ENCODE assay signal across 15 cellular contexts in the genomic region with DNA sequence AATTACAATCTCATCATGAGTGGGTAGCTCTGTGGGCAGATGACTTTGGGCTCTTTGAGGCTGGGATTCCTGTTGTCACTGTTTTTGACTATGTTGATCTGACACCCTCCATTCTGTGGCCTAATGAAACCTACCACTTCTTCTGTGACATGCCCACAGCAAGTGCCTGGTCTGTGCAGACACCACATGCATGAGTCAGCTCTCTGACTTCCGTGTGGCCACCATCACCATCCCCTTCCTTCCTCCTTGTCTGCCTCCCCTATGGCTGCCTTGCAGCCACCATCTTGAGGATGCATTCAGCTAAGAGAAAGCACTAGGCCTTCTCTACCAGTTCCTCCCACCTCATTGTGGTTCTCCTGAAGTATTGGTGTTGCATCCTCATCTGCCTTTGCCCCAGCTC. TPM values are rescaled to one million over a fixed set of nuclear protein-coding genes. Genes with fewer than 3 reads are reported as not detected.
DNase-seq lines count a peak whose midpoint lies in the region; ATAC-seq and TF ChIP-seq lines count a peak whose summit lies in the region.
"Had no signal": no experiment of that assay in that cellular context is flagged by ENCODE, and none has a peak within 500 bp of the region (broad histone marks: within the 10 kb centered on the region; RNA-seq: fewer than 3 reads in every experiment).

No MANE protein-coding gene starts in this region.

- H3K4me3 ChIP-seq in right atrium auricular region (no peak overlapping the region), epithelial cell of esophagus (ENCODE audit: low read length) (no peak overlapping the region), upper lobe of right lung (no peak overlapping the region)
- H3K4me3 ChIP-seq: GM23248, prostate gland had no signal

- H3K4me1 ChIP-seq in right atrium auricular region (no peaks in the 10 kb centered on the region), upper lobe of right lung (no peaks in the 10 kb centered on the region)
- H3K4me1 ChIP-seq: prostate gland had no signal

- H3K9me3 ChIP-seq in right atrium auricular region (no peaks in the 10 kb centered on the region), upper lobe of right lung (no peaks in the 10 kb centered on the region)
- H3K9me3 ChIP-seq: prostate gland had no signal

- no peaks in the 10 kb centered on the region for H3K36me3 ChIP-seq in right atrium auricular region
- H3K36me3 ChIP-seq in upper lobe of right lung, result no peaks in the 10 kb centered on the region
- H3K36me3 ChIP-seq: prostate gland had no signal

- intact Hi-C loops in cardiac septum (cut with DNase I) (no loop called here), upper lobe of right lung (cut with DNase I) (no loop called here), posterior vena cava (cut with DNase I) (no loop called here)

- no peaks in the 10 kb centered on the region for H3K27me3 ChIP-seq in right atrium auricular region
- no peaks in the 10 kb centered on the region for H3K27me3 ChIP-seq in upper lobe of right lung

- ATAC-seq in upper lobe of right lung, result peak; percentile 83
- ATAC-seq in HG03280 (IDR thresholded peaks at IDR 0.05; ENCODE audit: unreplicated experiment), result no peak
- no peak for ATAC-seq in HG02798 (IDR thresholded peaks at IDR 0.05; ENCODE audit: poor library complexity, unreplicated experiment)

- TF ChIP-seq CTCF in right atrium auricular region (IDR thresholded peaks at IDR 0.05) (no peak), epithelial cell of esophagus (IDR thresholded peaks at IDR 0.05; ENCODE audit: insufficient read depth, low read depth, low read length, missing control alignments) (no peak), upper lobe of right lung (IDR thresholded peaks at IDR 0.05) (no peak)

- DNase-seq in cardiac septum (ENCODE audit: low spot score), result peak; percentile 87
- DNase-seq in right atrium auricular region (ENCODE audit: low spot score), result no peak
- peak; percentile 35 for DNase-seq in NOMO-1 treated with dmso at 0.1 percent for 144 hours (lab: John Stamatoyannopoulos, UW; ENCODE audit: unreplicated experiment)
- peak; percentile 11 for DNase-seq in epithelial cell of esophagus (ENCODE audit: low read depth)
- DNase-seq in upper lobe of right lung, result no peak
- DNase-seq in posterior vena cava (ENCODE audit: low spot score), result no peak
- DNase-seq: cortex of kidney; GM23248; stimulated activated CD4-positive, alpha-beta T cell treated with anti-CD3 and anti-CD28 coated beads, Interleukin-2, amount 100 ng/mL, for 48 hours; stimulated activated naive B cell treated with anti-CD40 and anti-IgM and Interleukin-4, amounts not matched to agents 10 μg/mL and 1 μg/mL and 100 μg/mL, for 72 hours had no signal

- H3K27ac ChIP-seq in right atrium auricular region, result no peak overlapping the region
- no peak overlapping the region for H3K27ac ChIP-seq in upper lobe of right lung
- H3K27ac ChIP-seq: GM23248, prostate gland had no signal

RNA-seq across cellular contexts. Expression of a gene that starts 15.3 kb away (rescaled TPM):
- total RNA-seq in cardiac septum (not detected), right atrium auricular region (not detected), upper lobe of right lung (not detected), posterior vena cava (not detected)
- total RNA-seq: activated CD8-positive, alpha-beta memory T cell treated with anti-CD3 and anti-CD28 coated beads for 36 hours; GM23248; prostate gland; T-helper 2 cell treated with Interferon-gamma antibody and Interleukin-4, amounts not matched to agents 100 ng/mL and 5 ng/mL, for 36 hours had no signal

RNA-seq across cellular contexts. Expression of a gene that starts 26.3 kb away (rescaled TPM):
- 10.0 TPM for total RNA-seq in cardiac septum
- total RNA-seq in right atrium auricular region, result 10 to 100 TPM; 10.3 to 18.1 TPM
- 75.1 TPM for total RNA-seq in upper lobe of right lung
- total RNA-seq in posterior vena cava, result 10 to 100 TPM; 13.5 to 19.6 TPM

Comparison
In these comparisons a context has a peak if more than half of its experiments do, and no peak if none do; other contexts are left out.
1. DNase-seq: peak in cardiac septum (single experiment), NOMO-1 treated with dmso at 0.1 percent for 144 hours (single experiment) and epithelial cell of esophagus (single experiment); none in right atrium auricular region (single experiment), upper lobe of right lung (single experiment) and posterior vena cava (single experiment).